Comparison of ENCODE assay signal across 20 cellular contexts in genomic region chrX:370963-371745, GRCh38. TPM values are rescaled to one million over a fixed set of nuclear protein-coding genes. Genes with fewer than 3 reads are reported as not detected.
DNase-seq lines count a peak whose midpoint lies in the region; ATAC-seq and TF ChIP-seq lines count a peak whose summit lies in the region.
"Had no signal": no experiment of that assay in that cellular context is flagged by ENCODE, and none has a peak within 500 bp of the region (broad histone marks: within the 10 kb centered on the region; RNA-seq: fewer than 3 reads in every experiment).

No MANE protein-coding gene starts in this region.

- DNase-seq in heart right ventricle, result no peak
- peak; percentile 73 for DNase-seq in osteoblast (ENCODE audit: insufficient read length, low spot score, missing footprints)
- no peak for DNase-seq in NK-92 (lab: John Stamatoyannopoulos, UW; ENCODE audit: unreplicated experiment)
- DNase-seq: activated CD8-positive, alpha-beta memory T cell treated with anti-CD3 and anti-CD28 coated beads, Interleukin-2, amount 50 U/mL, for 4 hours; activated naive CD4-positive, alpha-beta T cell treated with anti-CD3 and anti-CD28 coated beads for 36 hours; dermis blood vessel endothelial cell; erythroblast; immature natural killer cell; NCI-H1930; NCI-H510A; stimulated activated CD4-positive, alpha-beta T cell treated with anti-CD3 and anti-CD28 coated beads, Interleukin-1b, Interleukin-23, amount 100 ng/mL, for 48 hours; substantia nigra had no signal

- H3K27ac ChIP-seq in DOHH2 (ENCODE audit: low read depth, low read length), result peak overlapping the region; percentile 98
- peak overlapping the region; percentile 96 for H3K27ac ChIP-seq in SU-DHL-6 (ENCODE audit: low read depth, low read length)
- H3K27ac ChIP-seq in heart right ventricle, result peak overlapping the region; percentile 76 to 96 (median 92)
- no peak overlapping the region for H3K27ac ChIP-seq in osteoblast (ENCODE audit: low read depth, low read length)

- ATAC-seq in heart right ventricle (peak in 7 of 8 donors; percentile 18 to 48 (median 28)), HG02970 (IDR thresholded peaks at IDR 0.05; ENCODE audit: low FRiP score, unreplicated experiment) (no peak), GM21390 (IDR thresholded peaks at IDR 0.05; ENCODE audit: unreplicated experiment) (no peak), GM18873 (IDR thresholded peaks at IDR 0.05; ENCODE audit: low FRiP score, unreplicated experiment) (no peak)
- ATAC-seq: activated CD4-positive, CD25-positive, alpha-beta regulatory T cell treated with anti-CD3 and anti-CD28 coated beads, Interleukin-2, amount 50 U/mL, for 24 hours; GM12878 had no signal

- H3K4me3 ChIP-seq in DOHH2 (ENCODE audit: low read length) (peak overlapping the region; percentile 98), SU-DHL-6 (ENCODE audit: insufficient read depth, low read length, poor library complexity, severe bottlenecking) (no peak overlapping the region), heart right ventricle (peak overlapping the region in 9 of 10 donors; percentile 12 to 37 (median 26)), osteoblast (ENCODE audit: insufficient read depth, low read length) (no peak overlapping the region)
- H3K4me3 ChIP-seq: GM12878, lung had no signal

- intact Hi-C loops in heart right ventricle (cut with DNase I), result loop anchor here in 1 of 10 donors (2.0 kb wide), 1 partner anchor 42 kb away; no protein-coding TSS in a partner anchor

- H4K20me1 ChIP-seq in DOHH2 (ENCODE audit: control insufficient read depth, insufficient read depth, low read depth, low read length) (0 out of 2 replicates have a peak, but pooled peaks cover 10% of the 10 kb centered on the region), SU-DHL-6 (ENCODE audit: low read depth, low read length) (no peaks in the 10 kb centered on the region), osteoblast (ENCODE audit: insufficient read depth, low read length) (peaks cover 18% of the 10 kb centered on the region)

- H3F3A ChIP-seq in DOHH2 (ENCODE audit: control insufficient read depth, insufficient read depth), result peaks cover 29% of the 10 kb centered on the region
- H3F3A ChIP-seq in SU-DHL-6 (ENCODE audit: insufficient read depth), result peaks cover 22% of the 10 kb centered on the region

- H3K27me3 ChIP-seq in DOHH2 (ENCODE audit: control insufficient read depth, low read length) (no peaks in the 10 kb centered on the region), SU-DHL-6 (ENCODE audit: low read length) (no peaks in the 10 kb centered on the region), heart right ventricle (peaks cover 0 to 41% (median 14%) of the 10 kb centered on the region in 7 donors), osteoblast (ENCODE audit: insufficient read depth, low read length) (peaks cover 35% of the 10 kb centered on the region)

- TF ChIP-seq CTCF in DOHH2 (IDR thresholded peaks at IDR 0.05; ENCODE audit: low read depth, low read length, poor library complexity, severe bottlenecking) (no peak), SU-DHL-6 (IDR thresholded peaks at IDR 0.05; ENCODE audit: insufficient read depth, low read length, poor library complexity, severe bottlenecking) (no peak), heart right ventricle (IDR thresholded peaks at IDR 0.05) (no peak), osteoblast (IDR thresholded peaks at IDR 0.05; ENCODE audit: extremely low read depth, low read depth, low read length) (no peak)

- H3K9ac ChIP-seq in SU-DHL-6 (ENCODE audit: low read length), result peak overlapping the region; percentile 49; the same call in 1 of the 2 replicates

- H2AFZ ChIP-seq in SU-DHL-6 (ENCODE audit: low read depth, low read length, severe bottlenecking), result no peak overlapping the region
- H2AFZ ChIP-seq in osteoblast (ENCODE audit: low read length), result no peak overlapping the region

- H3K4me2 ChIP-seq in DOHH2 (ENCODE audit: low read length) (peak overlapping the region; percentile 100), SU-DHL-6 (ENCODE audit: low read depth, low read length, poor library complexity, severe bottlenecking) (peak overlapping the region; percentile 53), osteoblast (ENCODE audit: insufficient read depth, low read length) (no peak overlapping the region)

- no peaks in the 10 kb centered on the region for H3K9me2 ChIP-seq in DOHH2 (replicated peaks; ENCODE audit: control insufficient read depth, low read length)
- no peaks in the 10 kb centered on the region for H3K9me2 ChIP-seq in SU-DHL-6 (replicated peaks; ENCODE audit: insufficient read depth, low read length)

- H3K36me3 ChIP-seq in DOHH2 (ENCODE audit: control insufficient read depth, low read length) (peaks cover 53% of the 10 kb centered on the region), SU-DHL-6 (ENCODE audit: low read length) (no peaks in the 10 kb centered on the region), heart right ventricle (no peaks in the 10 kb centered on the region), osteoblast (ENCODE audit: insufficient read depth, low read length) (no peaks in the 10 kb centered on the region)

- WGBS in heart right ventricle, 2 donors, result 68 to 79% methylated on average over 48 of the region's 48 CpGs

- H3K4me1 ChIP-seq in DOHH2 (ENCODE audit: control insufficient read depth, low read length), result peaks cover 68% of the 10 kb centered on the region
- peaks cover 0 to 52% (median 24%) of the 10 kb centered on the region in 9 donors for H3K4me1 ChIP-seq in heart right ventricle
- peaks cover 11% of the 10 kb centered on the region for H3K4me1 ChIP-seq in osteoblast (ENCODE audit: insufficient read depth, low read length)

- H3K79me2 ChIP-seq in DOHH2 (ENCODE audit: control insufficient read depth, low read length), result peaks cover 95% of the 10 kb centered on the region
- H3K79me2 ChIP-seq in SU-DHL-6 (ENCODE audit: insufficient read depth, low read length), result no peaks in the 10 kb centered on the region
- H3K79me2 ChIP-seq in osteoblast (ENCODE audit: insufficient read depth, low read length), result no peaks in the 10 kb centered on the region

- H3K9me3 ChIP-seq in DOHH2 (ENCODE audit: control insufficient read depth, insufficient read depth, low read length) (no peaks in the 10 kb centered on the region), SU-DHL-6 (ENCODE audit: insufficient read depth, low read length) (no peaks in the 10 kb centered on the region), heart right ventricle (no peaks in the 10 kb centered on the region), osteoblast (ENCODE audit: low read depth, low read length) (no peaks in the 10 kb centered on the region)

RNA-seq across cellular contexts. Expression of gene PPP2R3B, which starts 15.6 kb away (rescaled TPM):
- total RNA-seq in heart right ventricle (100 to 1,000 TPM in 8 of 10 donors, 10 to 100 TPM in 2; 88.3 to 173 (median 128) TPM), osteoblast (10.3 and 13.4 TPM in 2 replicates)
- 100 to 1,000 TPM in 1 of 2 donors, 10 to 100 TPM in 1; 73.9 to 362 TPM for polyA plus RNA-seq in heart right ventricle

RNA-seq across cellular contexts. Expression of gene GTPBP6, which starts 52.6 kb away (rescaled TPM):
- total RNA-seq in heart right ventricle (10 to 100 TPM; 29.8 to 55.4 (median 46.3) TPM), osteoblast (34.2 and 34.4 TPM in 2 replicates)
- 100 to 1,000 TPM in 1 of 2 donors, 10 to 100 TPM in 1; 44.0 to 103 TPM for polyA plus RNA-seq in heart right ventricle

Comparison
In these comparisons a context has a peak if more than half of its experiments do, and no peak if none do; other contexts are left out.
1. H3K4me3 ChIP-seq: peak in DOHH2 (single experiment) and heart right ventricle (9 of 10); none in SU-DHL-6 (single experiment) and osteoblast (single experiment).
2. ATAC-seq: peak in heart right ventricle (7 of 8); none in HG02970 (single experiment), GM21390 (single experiment) and GM18873 (single experiment).